1 cellular context compared by ENCODE assay signal in the genomic region with DNA sequence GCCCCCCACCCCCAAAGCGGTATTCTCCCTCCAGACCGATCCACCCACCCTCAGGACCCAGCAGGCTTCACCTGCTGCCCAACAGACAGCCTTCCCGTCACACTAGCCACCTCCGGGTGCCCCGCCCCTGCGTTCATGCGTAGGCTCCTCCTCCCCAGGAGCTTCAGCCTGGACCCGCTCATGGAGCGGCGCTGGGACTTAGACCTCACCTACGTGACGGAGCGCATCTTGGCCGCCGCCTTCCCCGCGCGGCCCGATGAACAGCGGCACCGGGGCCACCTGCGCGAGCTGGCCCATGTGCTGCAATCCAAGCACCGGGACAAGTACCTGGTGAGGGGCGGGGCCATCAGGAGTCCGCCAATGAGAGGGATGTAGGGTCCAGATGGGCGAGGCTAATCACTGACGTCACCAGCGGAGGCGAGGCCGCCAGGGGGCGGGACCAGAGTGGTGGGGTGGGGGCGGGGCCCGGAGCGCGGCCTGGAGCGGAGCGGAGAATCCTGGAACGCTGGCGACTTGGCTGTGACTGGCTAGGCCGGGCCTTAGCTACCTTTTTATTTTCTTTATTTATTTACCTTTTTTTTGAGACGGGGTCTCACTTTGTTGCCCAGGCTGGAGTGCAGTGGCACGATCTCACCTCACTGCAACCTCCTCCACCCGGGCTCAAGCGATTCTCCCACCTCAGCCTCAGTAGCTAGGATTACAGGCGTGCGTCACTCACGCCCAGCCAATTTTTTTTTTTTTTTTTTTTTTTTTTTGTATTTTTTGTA.
TF ChIP-seq lines count a peak whose summit lies in the region.

No MANE protein-coding gene starts in this region.

TF ChIP-seq in IMR-90, 13 proteins besides CTCF, POLR2A, EP300 and RAD21:
- TF ChIP-seq SMC3 (IDR thresholded peaks at IDR 0.05; ENCODE audit: low read depth, low read length) = no peak
- peak; percentile 36; the same call in 1 of the 2 replicates for TF ChIP-seq MAZ (IDR thresholded peaks at IDR 0.05; ENCODE audit: borderline replicate concordance, low read depth, low read length)
